28 cellular contexts compared by ENCODE assay signal in genomic region chr1:228348708-228349467, GRCh38. TPM values are rescaled to one million over a fixed set of nuclear protein-coding genes. Genes with fewer than 3 reads are reported as not detected.
A peak's percentile ranks its signal among the peaks of the same experiment; 100 is the strongest.
DNase-seq lines count a peak whose midpoint lies in the region; ATAC-seq and TF ChIP-seq lines count a peak whose summit lies in the region.
"Had no signal": no experiment of that assay in that cellular context is flagged by ENCODE, and none has a peak within 500 bp of the region (broad histone marks: within the 10 kb centered on the region; RNA-seq: fewer than 3 reads in every experiment).

No MANE protein-coding gene starts in this region.

- no peak overlapping the region for H3K9ac ChIP-seq in colonic mucosa (ENCODE audit: low read depth in 2 of 2, low read length in 2 of 2)

- H3K4me1 Mint-ChIP-seq in CD4-positive, CD25-positive, alpha-beta regulatory T cell: no peaks in the 10 kb centered on the region
- H3K4me1 Mint-ChIP-seq: brain, memory B cell had no signal

- H3K36me3 ChIP-seq in CD4-positive, CD25-positive, alpha-beta regulatory T cell (ENCODE audit: control insufficient read depth, insufficient read depth, low read length): no peaks in the 10 kb centered on the region
- no peaks in the 10 kb centered on the region for H3K36me3 ChIP-seq in colonic mucosa

- H3K27ac ChIP-seq in CD4-positive, CD25-positive, alpha-beta regulatory T cell (ENCODE audit: insufficient read depth, low read length, poor library complexity, severe bottlenecking): no peak overlapping the region
- H3K27ac ChIP-seq in colonic mucosa: no peak overlapping the region
- H3K27ac ChIP-seq: hepatocyte, skin epidermis, upper lobe of left lung had no signal

- peaks cover 6% of the 10 kb centered on the region for H3K36me3 Mint-ChIP-seq in CD4-positive, CD25-positive, alpha-beta regulatory T cell

- H3K27me3 Mint-ChIP-seq in CD4-positive, CD25-positive, alpha-beta regulatory T cell: no peaks in the 10 kb centered on the region
- H3K27me3 Mint-ChIP-seq: T-helper 17 cell had no signal

- ATAC-seq in CD4-positive, CD25-positive, alpha-beta regulatory T cell (ENCODE audit: low read depth in 2 of 2): no peak
- no peak for ATAC-seq in GM21576 (IDR thresholded peaks at IDR 0.05; ENCODE audit: unreplicated experiment)
- ATAC-seq: gastrocnemius medialis, HCT116, PC-3, T-helper 17 cell had no signal

- H3K4me3 Mint-ChIP-seq in CD4-positive, CD25-positive, alpha-beta regulatory T cell: no peak overlapping the region
- H3K4me3 Mint-ChIP-seq: brain, memory B cell, T-helper 17 cell had no signal

- no peaks in the 10 kb centered on the region for H3K4me1 ChIP-seq in CD4-positive, CD25-positive, alpha-beta regulatory T cell (ENCODE audit: control insufficient read depth, insufficient read depth, low read length, poor library complexity, severe bottlenecking)
- H3K4me1 ChIP-seq in colonic mucosa: no peaks in the 10 kb centered on the region
- H3K4me1 ChIP-seq: upper lobe of left lung had no signal

- intact Hi-C loops in posterior vena cava (cut with DNase I): no loop called here
- intact Hi-C loops in colonic mucosa (cut with DNase I): no loop called here

- peak overlapping the region in 2 of 3 donors; percentile 57 to 62 for H3K27ac Mint-ChIP-seq in CD4-positive, CD25-positive, alpha-beta regulatory T cell
- H3K27ac Mint-ChIP-seq: brain, memory B cell, T-helper 17 cell had no signal

- TF ChIP-seq CTCF in colonic mucosa (IDR thresholded peaks at IDR 0.05): no peak

- no peaks in the 10 kb centered on the region for H3K27me3 ChIP-seq in CD4-positive, CD25-positive, alpha-beta regulatory T cell (ENCODE audit: control insufficient read depth, insufficient read depth, low read length)
- H3K27me3 ChIP-seq in colonic mucosa: no peaks in the 10 kb centered on the region
- H3K27me3 ChIP-seq: gastrocnemius medialis, hepatocyte, upper lobe of left lung had no signal

- H3K4me3 ChIP-seq in CD4-positive, CD25-positive, alpha-beta regulatory T cell (ENCODE audit: low read depth, low read length): no peak overlapping the region
- no peak overlapping the region for H3K4me3 ChIP-seq in colonic mucosa
- H3K4me3 ChIP-seq: gastrocnemius medialis, hepatocyte, skin epidermis, upper lobe of left lung had no signal

- DNase-seq in activated effector memory CD4-positive, alpha-beta T cell treated with anti-CD3 and anti-CD28 coated beads, Interleukin-2, amount 50 U/mL, for 16 hours: peak; percentile 36
- no peak for DNase-seq in activated effector memory CD4-positive, alpha-beta T cell treated with Interleukin-2 at 50 U/mL for 16 hours
- no peak for DNase-seq in CD4-positive, CD25-positive, alpha-beta regulatory T cell
- DNase-seq in islet precursor cell (peak; percentile 36), posterior vena cava (ENCODE audit: low spot score) (peak; percentile 43), colonic mucosa (no peak), NCI-H446 treated with DMSO at 0.1 percent for 48 hours (lab: John Stamatoyannopoulos, UW) (no peak)
- DNase-seq: activated CD4-positive, alpha-beta T cell treated with anti-CD3 and anti-CD28 coated beads for 1 hour; amniotic stem cell; Kasumi-1; MV-4-11; NCI-H1436; NCI-H2081 treated with DMSO at 0.1 percent for 48 hours; NCI-H226; NCI-H69; nucleus accumbens; PC-3; SHP77; stimulated activated naive CD4-positive, alpha-beta T cell had no signal

- H3K9me3 ChIP-seq in CD4-positive, CD25-positive, alpha-beta regulatory T cell (ENCODE audit: control insufficient read depth in 2 of 2, low read length in 2 of 2): no peaks in the 10 kb centered on the region
- no peaks in the 10 kb centered on the region for H3K9me3 ChIP-seq in colonic mucosa
- H3K9me3 ChIP-seq: gastrocnemius medialis, upper lobe of left lung had no signal

- H3K9me3 Mint-ChIP-seq in CD4-positive, CD25-positive, alpha-beta regulatory T cell: peaks cover 0 to 3% (median 0%) of the 10 kb centered on the region in 7 donors
- H3K9me3 Mint-ChIP-seq: brain had no signal

RNA-seq across cellular contexts. Expression of gene TRIM11, which starts 57.7 kb away (rescaled TPM):
- 63.4 TPM for total RNA-seq in CD4-positive, CD25-positive, alpha-beta regulatory T cell
- 10 to 100 TPM; 16.4 to 23.5 (median 19.5) TPM for polyA plus RNA-seq in CD4-positive, CD25-positive, alpha-beta regulatory T cell
- total RNA-seq in posterior vena cava: 10 to 100 TPM; 12.7 to 13.3 TPM
- total RNA-seq in colonic mucosa: 10 to 100 TPM; 38.1 to 48.9 TPM

Comparison
In these comparisons a context has a peak if more than half of its experiments do, and no peak if none do; other contexts are left out.
1. DNase-seq: peak in activated effector memory CD4-positive, alpha-beta T cell treated with anti-CD3 and anti-CD28 coated beads, Interleukin-2, amount 50 U/mL, for 16 hours (single experiment), islet precursor cell (single experiment) and posterior vena cava (single experiment); none in activated effector memory CD4-positive, alpha-beta T cell treated with Interleukin-2 at 50 U/mL for 16 hours (single experiment), CD4-positive, CD25-positive, alpha-beta regulatory T cell (0 of 3), colonic mucosa (single experiment) and NCI-H446 treated with DMSO at 0.1 percent for 48 hours (single experiment).